18 cellular contexts compared by ENCODE assay signal in genomic region chr10:71708897-71709882, GRCh38. TPM values are rescaled to one million over a fixed set of nuclear protein-coding genes. Genes with fewer than 3 reads are reported as not detected.
DNase-seq lines count a peak whose midpoint lies in the region; ATAC-seq and TF ChIP-seq lines count a peak whose summit lies in the region.
"Had no signal": no experiment of that assay in that cellular context is flagged by ENCODE, and none has a peak within 500 bp of the region (broad histone marks: within the 10 kb centered on the region; RNA-seq: fewer than 3 reads in every experiment).

No MANE protein-coding gene starts in this region.

- peak overlapping the region; percentile 10 for H3K9ac ChIP-seq in neuronal stem cell (ENCODE audit: low read depth, low read length, poor library complexity)

- peak overlapping the region; percentile 4 for H3K27ac Mint-ChIP-seq in activated CD4-positive, alpha-beta T cell treated with anti-CD3 and anti-CD28 coated beads, Interleukin-2, amount 10 ng/mL, durations not matched to agents 24 days and 14 days
- H3K27ac Mint-ChIP-seq in brain = peak overlapping the region in 4 of 5 experiments; percentile 3 to 77 (median 14)
- no peak overlapping the region for H3K27ac Mint-ChIP-seq in Caco-2 (ENCODE audit: unreplicated experiment)
- H3K27ac Mint-ChIP-seq: nephron progenitor cell had no signal

- H2BK5ac ChIP-seq in neuronal stem cell (ENCODE audit: low read length) = peak overlapping the region; percentile 16

- peaks cover 43% of the 10 kb centered on the region for H3K4me1 Mint-ChIP-seq in activated CD4-positive, alpha-beta T cell treated with anti-CD3 and anti-CD28 coated beads, Interleukin-2, amount 10 ng/mL, durations not matched to agents 24 days and 14 days
- H3K4me1 Mint-ChIP-seq in brain (peaks cover 28% of the 10 kb centered on the region), Caco-2 (ENCODE audit: low read depth, unreplicated experiment) (no peaks in the 10 kb centered on the region)

- H3K4me1 ChIP-seq in neuronal stem cell (ENCODE audit: control insufficient read depth in 2 of 2, insufficient read depth in 1 of 2, low read depth in 1 of 2, low read length in 2 of 2) = peaks cover 0 to 9% of the 10 kb centered on the region in 2 donors
- peaks cover 9% of the 10 kb centered on the region for H3K4me1 ChIP-seq in Caco-2

- no TSS peak for BruUV-seq in Caco-2 (replicated peaks; lab: Mats Ljungman, UMichigan)

- H4K91ac ChIP-seq in neuronal stem cell (ENCODE audit: low read depth, low read length, poor library complexity) = no peak overlapping the region

- no peaks in the 10 kb centered on the region for H3K36me3 Mint-ChIP-seq in activated CD4-positive, alpha-beta T cell treated with anti-CD3 and anti-CD28 coated beads, Interleukin-2, amount 10 ng/mL, durations not matched to agents 24 days and 14 days (ENCODE audit: low read depth)
- no peaks in the 10 kb centered on the region for H3K36me3 Mint-ChIP-seq in brain
- H3K36me3 Mint-ChIP-seq in Caco-2 (ENCODE audit: insufficient read depth, unreplicated experiment) = no peaks in the 10 kb centered on the region

- no peak overlapping the region for H4K8ac ChIP-seq in neuronal stem cell (ENCODE audit: low read depth, low read length)

- peak overlapping the region; percentile 16 for H2BK15ac ChIP-seq in neuronal stem cell (ENCODE audit: low read length)

- peaks cover 1% of the 10 kb centered on the region for H3K79me1 ChIP-seq in neuronal stem cell (ENCODE audit: low read depth, low read length)

- ATAC-seq in GM18511 (IDR thresholded peaks at IDR 0.05; ENCODE audit: unreplicated experiment) = no peak

- H3K27me3 Mint-ChIP-seq in activated CD4-positive, alpha-beta T cell treated with anti-CD3 and anti-CD28 coated beads, Interleukin-2, amount 10 ng/mL, durations not matched to agents 24 days and 14 days = no peaks in the 10 kb centered on the region
- H3K27me3 Mint-ChIP-seq in brain (peaks cover 3% of the 10 kb centered on the region), Caco-2 (ENCODE audit: insufficient read depth, unreplicated experiment) (no peaks in the 10 kb centered on the region)

- no peak overlapping the region for H3K23ac ChIP-seq in neuronal stem cell (ENCODE audit: low read depth, low read length, poor library complexity)

- no CpG with 5 or more reads among the region's 28 CpGs for WGBS in neuronal stem cell (ENCODE audit: extremely low coverage in 2 of 2, insufficient read length in 2 of 2, insufficient replicate concordance in 1 of 2), 2 donors

- peak overlapping the region; percentile 63 for H2BK120ac ChIP-seq in neuronal stem cell (ENCODE audit: low read depth, low read length)

- H3K27me3 ChIP-seq in neuronal stem cell (ENCODE audit: control insufficient read depth in 3 of 3, insufficient read depth in 3 of 3, low read depth in 1 of 3, low read length in 3 of 3) = peaks cover 0 to 12% (median 0%) of the 10 kb centered on the region in 3 experiments
- no peaks in the 10 kb centered on the region for H3K27me3 ChIP-seq in Caco-2 (replicated peaks; ENCODE audit: control insufficient read depth, insufficient read depth, low read length)
- H3K27me3 ChIP-seq: brain microvascular endothelial cell, uterus had no signal

- H3K4me3 ChIP-seq in neuronal stem cell (ENCODE audit: low read length in 2 of 2) = no peak overlapping the region
- no peak overlapping the region for H3K4me3 ChIP-seq in Caco-2 (ENCODE audit: low read depth, low read length)
- H3K4me3 ChIP-seq: lower lobe of right lung, stomach, uterus had no signal

- no peak for DNase-seq in activated CD4-positive, alpha-beta T cell treated with anti-CD3 and anti-CD28 coated beads, Interleukin-2, amount 10 ng/mL, durations not matched to agents 24 days and 14 days
- DNase-seq in activated CD4-positive, alpha-beta T cell treated with anti-CD3 and anti-CD28 coated beads, Interleukin-2, amount 50 U/mL, for 4 hours = no peak
- DNase-seq in GM20000 (ENCODE audit: low spot score) (peak; percentile 55), neuronal stem cell (ENCODE audit: low spot score) (no peak), ureter (ENCODE audit: low spot score) (no peak), Caco-2 (no peak)
- DNase-seq: brain microvascular endothelial cell, GF-D8 had no signal

- CTCF ChIA-PET in Caco-2 (lab: Charles Lee) = interaction anchor here (0.7 to 4.8 kb wide), 17 partner anchors 11 to 399 kb away, joined by 3 to 56 read pairs (median 5); partner anchors contain the start of genes C10orf105, PSAP, SLC29A3 and VSIR

- no peaks in the 10 kb centered on the region for H3K9me3 Mint-ChIP-seq in activated CD4-positive, alpha-beta T cell treated with anti-CD3 and anti-CD28 coated beads, Interleukin-2, amount 10 ng/mL, durations not matched to agents 24 days and 14 days
- H3K9me3 Mint-ChIP-seq in brain (peaks cover 0 to 2% (median 0%) of the 10 kb centered on the region in 5 experiments), Caco-2 (ENCODE audit: unreplicated experiment) (no peaks in the 10 kb centered on the region)
- H3K9me3 Mint-ChIP-seq: nephron progenitor cell had no signal

- peak overlapping the region; percentile 21 for H3K18ac ChIP-seq in neuronal stem cell (ENCODE audit: low read length)

- H3K27ac ChIP-seq in neuronal stem cell (replicated peaks; ENCODE audit: low read length) = no peak overlapping the region
- H3K27ac ChIP-seq: brain microvascular endothelial cell, lower lobe of right lung, stomach, uterus had no signal

- no peak overlapping the region for H3K14ac ChIP-seq in neuronal stem cell (ENCODE audit: low read length)

- intact Hi-C loops in activated CD4-positive, alpha-beta T cell treated with anti-CD3 and anti-CD28 coated beads, Interleukin-2, amount 10 ng/mL, durations not matched to agents 24 days and 14 days (cut with micrococcal nuclease) = loop anchor here (2.0 to 5.0 kb wide), 2 partner anchors 327 to 394 kb away; no protein-coding TSS in a partner anchor
- intact Hi-C loops in Caco-2 (cut with micrococcal nuclease; ENCODE audit: unreplicated experiment) = loop anchor here (1.0 to 5.0 kb wide), 4 partner anchors 103 to 395 kb away; no protein-coding TSS in a partner anchor

- no peak overlapping the region for H2AFZ ChIP-seq in neuronal stem cell (ENCODE audit: low read length)

- POLR2A ChIA-PET in Caco-2 (lab: Charles Lee) = interaction anchor here (0.5 kb wide), 1 partner anchor 28 kb away, joined by 3 read pairs; no protein-coding TSS in a partner anchor

- no peak overlapping the region for H2BK12ac ChIP-seq in neuronal stem cell (ENCODE audit: low read length)

- H3K36me3 ChIP-seq in neuronal stem cell (replicated peaks in 1 of 2; ENCODE audit: control insufficient read depth in 2 of 2, insufficient read depth in 2 of 2, low read length in 2 of 2) = no peaks in the 10 kb centered on the region
- H3K36me3 ChIP-seq in Caco-2 (ENCODE audit: control insufficient read depth, insufficient read depth, low read length) = no peaks in the 10 kb centered on the region
- H3K36me3 ChIP-seq: brain microvascular endothelial cell, lower lobe of right lung, stomach, uterus had no signal

- H2AK5ac ChIP-seq in neuronal stem cell (ENCODE audit: low read depth, low read length) = peak overlapping the region; percentile 86

- H3K4me3 Mint-ChIP-seq in activated CD4-positive, alpha-beta T cell treated with anti-CD3 and anti-CD28 coated beads, Interleukin-2, amount 10 ng/mL, durations not matched to agents 24 days and 14 days = no peak overlapping the region
- H3K4me3 Mint-ChIP-seq in brain = no peak overlapping the region
- H3K4me3 Mint-ChIP-seq in Caco-2 (ENCODE audit: unreplicated experiment) = no peak overlapping the region
- H3K4me3 Mint-ChIP-seq: nephron progenitor cell had no signal

- H3K9me3 ChIP-seq in neuronal stem cell (replicated peaks in 1 of 2; ENCODE audit: control insufficient read depth in 2 of 2, insufficient read depth in 1 of 2, low read depth in 1 of 2, low read length in 2 of 2) = no peaks in the 10 kb centered on the region
- H3K9me3 ChIP-seq in Caco-2 = no peaks in the 10 kb centered on the region
- H3K9me3 ChIP-seq: lower lobe of right lung, stomach, uterus had no signal

- H3K4me2 ChIP-seq in neuronal stem cell (ENCODE audit: insufficient read depth, low read length, poor library complexity, severe bottlenecking) = no peak overlapping the region

- no peak for TF ChIP-seq CTCF in GM20000 (IDR thresholded peaks at IDR 0.05; ENCODE audit: extremely low read depth, missing control alignments)
- TF ChIP-seq CTCF in brain (conservative IDR thresholded peaks at IDR 0.05) = no peak
- TF ChIP-seq CTCF in Caco-2 (IDR thresholded peaks at IDR 0.05; ENCODE audit: insufficient read depth in 1 of 2, low read depth in 1 of 2, low read length in 1 of 2, severe bottlenecking in 1 of 2, unreplicated experiment in 1 of 2) = no peak

- H3K4ac ChIP-seq in neuronal stem cell (ENCODE audit: low read length) = no peak overlapping the region

RNA-seq across cellular contexts. Expression of gene C10orf105, which starts 10.4 kb away (rescaled TPM):
- 0.26 and 0.33 TPM in 2 replicates for total RNA-seq in activated CD4-positive, alpha-beta T cell treated with anti-CD3 and anti-CD28 coated beads, Interleukin-2, amount 10 ng/mL, durations not matched to agents 24 days and 14 days
- 3.3 TPM for polyA plus RNA-seq in brain (ENCODE audit: insufficient read depth, low read depth, low replicate concordance)
- polyA plus RNA-seq in neuronal stem cell (2013, experiment 1 of 2) = 1.4 TPM
- 1.3 TPM for polyA plus RNA-seq in neuronal stem cell (2013, experiment 2 of 2)
- 0.34 TPM for total RNA-seq in ureter
- total RNA-seq in Caco-2 (2022) = not detected in 2 replicates
- total RNA-seq: A673, Calu3, dermis microvascular lymphatic vessel endothelial cell, pulmonary artery endothelial cell, stomach had no signal
